ENCODE assay signal across 18 cellular contexts in genomic region chr4:16233569-16234177, GRCh38.
"Had no signal": no experiment of that assay in that cellular context is flagged by ENCODE, and none has a peak within 500 bp of the region (broad histone marks: within the 10 kb centered on the region; RNA-seq: fewer than 3 reads in every experiment).

No MANE protein-coding gene starts in this region.

- H3K27ac ChIP-seq: breast epithelium, coronary artery, heart left ventricle, left ventricle myocardium inferior, tibial nerve had no signal

- H3K36me3 ChIP-seq: adrenal gland, breast epithelium, heart left ventricle, left ventricle myocardium inferior, tibial nerve had no signal

- H3K27me3 Mint-ChIP-seq: activated CD4-positive, alpha-beta memory T cell treated with anti-CD3 and anti-CD28 coated beads for 36 hours had no signal

- H3K36me3 Mint-ChIP-seq: activated CD4-positive, alpha-beta memory T cell treated with anti-CD3 and anti-CD28 coated beads for 36 hours; WTC11 had no signal

- ATAC-seq: heart left ventricle, WTC11 had no signal

- H3K27me3 ChIP-seq: adrenal gland, breast epithelium, heart left ventricle, tibial nerve had no signal

- H3K4me3 Mint-ChIP-seq: activated CD4-positive, alpha-beta memory T cell treated with anti-CD3 and anti-CD28 coated beads for 36 hours; activated naive CD4-positive, alpha-beta T cell treated with anti-CD3 and anti-CD28 coated beads for 36 hours; WTC11 had no signal

- H3K4me1 ChIP-seq: breast epithelium had no signal

- H3K9me3 ChIP-seq: adrenal gland, breast epithelium, heart left ventricle, left ventricle myocardium inferior, tibial nerve had no signal

- H3K27ac Mint-ChIP-seq: activated CD4-positive, alpha-beta memory T cell treated with anti-CD3 and anti-CD28 coated beads for 36 hours; activated naive CD4-positive, alpha-beta T cell treated with anti-CD3 and anti-CD28 coated beads for 36 hours; activated T-helper 2 cell treated with anti-CD3 and anti-CD28 coated beads, Interferon-gamma antibody, Interleukin-2, Interleukin-4, amounts not matched to agents 10 μg/mL and 5 μg/mL and 100 μg/mL, durations not matched to agents 14 hours and 24 hours and 36 hours had no signal

- H3K4me3 ChIP-seq: adrenal gland, breast epithelium, coronary artery, heart left ventricle, left ventricle myocardium inferior, tibial nerve had no signal

- DNase-seq: activated CD4-positive, alpha-beta memory T cell treated with anti-CD3 and anti-CD28 coated beads for 36 hours; activated CD4-positive, alpha-beta T cell treated with anti-CD3 and anti-CD28 coated beads for 4 hours; activated naive CD4-positive, alpha-beta T cell treated with anti-CD3 and anti-CD28 coated beads for 36 hours; adrenal gland; effector CD4-positive, alpha-beta T cell; heart left ventricle; kidney; left ventricle myocardium inferior; mammary epithelial cell; occipital lobe; posterior cingulate gyrus; stimulated activated naive CD4-positive, alpha-beta T cell; substantia nigra had no signal

- H3K9me3 Mint-ChIP-seq: activated CD4-positive, alpha-beta memory T cell treated with anti-CD3 and anti-CD28 coated beads for 36 hours; activated naive CD4-positive, alpha-beta T cell treated with anti-CD3 and anti-CD28 coated beads for 36 hours; activated T-helper 2 cell treated with anti-CD3 and anti-CD28 coated beads, Interferon-gamma antibody, Interleukin-2, Interleukin-4, amounts not matched to agents 10 μg/mL and 5 μg/mL and 100 μg/mL, durations not matched to agents 14 hours and 24 hours and 36 hours; WTC11 had no signal
